ENCODE assay signal across 9 cellular contexts in genomic region chr1:36463404-36463772, GRCh38. TPM values are rescaled to one million over a fixed set of nuclear protein-coding genes. Genes with fewer than 3 reads are reported as not detected.
DNase-seq lines count a peak whose midpoint lies in the region; ATAC-seq and TF ChIP-seq lines count a peak whose summit lies in the region.
"Had no signal": no experiment of that assay in that cellular context is flagged by ENCODE, and none has a peak within 500 bp of the region (broad histone marks: within the 10 kb centered on the region; RNA-seq: fewer than 3 reads in every experiment).

No MANE protein-coding gene starts in this region.

- DNase-seq in activated naive CD4-positive, alpha-beta T cell treated with Interleukin-2 at 50 U/mL for 16 hours: no peak
- DNase-seq in body of pancreas (no peak), lower lobe of right lung (no peak), upper lobe of left lung (no peak), NCI-H345 treated with DMSO at 0.1 percent for 48 hours (lab: John Stamatoyannopoulos, UW; ENCODE audit: unreplicated experiment) (no peak), globus pallidus (ENCODE audit: low spot score) (no peak), posterior vena cava (ENCODE audit: low spot score) (no peak)

- intact Hi-C loops in body of pancreas (cut with DNase I) (no loop called here), lower lobe of right lung (cut with DNase I) (no loop called here), posterior vena cava (cut with DNase I) (no loop called here)

- H3K27ac Mint-ChIP-seq in activated naive CD4-positive, alpha-beta T cell treated with anti-CD3 and anti-CD28 coated beads, Interleukin-2, amount 50 U/mL, for 24 hours: peak overlapping the region; percentile 99

- no peaks in the 10 kb centered on the region for H3K27me3 ChIP-seq in body of pancreas
- H3K27me3 ChIP-seq in lower lobe of right lung (ENCODE audit: low read depth): no peaks in the 10 kb centered on the region
- no peaks in the 10 kb centered on the region for H3K27me3 ChIP-seq in upper lobe of left lung

- peaks cover 21% of the 10 kb centered on the region for H3K4me1 ChIP-seq in body of pancreas
- H3K4me1 ChIP-seq in lower lobe of right lung: peaks cover 31% of the 10 kb centered on the region
- H3K4me1 ChIP-seq in upper lobe of left lung: peaks cover 24 to 44% (median 28%) of the 10 kb centered on the region in 4 donors

- no peaks in the 10 kb centered on the region for H3K9me3 ChIP-seq in body of pancreas
- no peaks in the 10 kb centered on the region for H3K9me3 ChIP-seq in lower lobe of right lung
- H3K9me3 ChIP-seq in upper lobe of left lung: no peaks in the 10 kb centered on the region

- no peak for ATAC-seq in body of pancreas
- peak in 1 of 2 donors; percentile 2 for ATAC-seq in lower lobe of right lung
- no peak for ATAC-seq in upper lobe of left lung (ENCODE audit: low FRiP score in 2 of 2)

- no peak overlapping the region for H3K27ac ChIP-seq in body of pancreas
- H3K27ac ChIP-seq in lower lobe of right lung: peak overlapping the region; percentile 91
- peak overlapping the region; percentile 92 to 95 (median 94) for H3K27ac ChIP-seq in upper lobe of left lung

- TF ChIP-seq CTCF in body of pancreas (IDR thresholded peaks at IDR 0.05) (no peak), lower lobe of right lung (IDR thresholded peaks at IDR 0.05) (no peak), upper lobe of left lung (IDR thresholded peaks at IDR 0.05) (no peak)

- no peaks in the 10 kb centered on the region for H3K27me3 Mint-ChIP-seq in activated naive CD4-positive, alpha-beta T cell treated with anti-CD3 and anti-CD28 coated beads, Interleukin-2, amount 50 U/mL, for 24 hours

- TF ChIP-seq POLR2A in body of pancreas (IDR thresholded peaks at IDR 0.05) (no peak), upper lobe of left lung (IDR thresholded peaks at IDR 0.05) (no peak)

- 13% methylated on average over 5 of the region's 5 CpGs for WGBS in body of pancreas, 2 donors
- 22 to 30% methylated on average over 5 of the region's 5 CpGs for WGBS in upper lobe of left lung, 2 donors

- no peaks in the 10 kb centered on the region for H3K9me3 Mint-ChIP-seq in activated naive CD4-positive, alpha-beta T cell treated with anti-CD3 and anti-CD28 coated beads, Interleukin-2, amount 50 U/mL, for 24 hours

- peaks cover 33% of the 10 kb centered on the region for H3K4me1 Mint-ChIP-seq in activated naive CD4-positive, alpha-beta T cell treated with anti-CD3 and anti-CD28 coated beads, Interleukin-2, amount 50 U/mL, for 24 hours

- TF ChIP-seq EP300 in upper lobe of left lung (IDR thresholded peaks at IDR 0.05): no peak

- H3K4me3 ChIP-seq in body of pancreas: peak overlapping the region; percentile 72 to 77
- H3K4me3 ChIP-seq in lower lobe of right lung: peak overlapping the region; percentile 98
- H3K4me3 ChIP-seq in upper lobe of left lung: peak overlapping the region; percentile 64 to 99 (median 93)

- H3K36me3 Mint-ChIP-seq in activated naive CD4-positive, alpha-beta T cell treated with anti-CD3 and anti-CD28 coated beads, Interleukin-2, amount 50 U/mL, for 24 hours: peaks cover 10% of the 10 kb centered on the region

- H3K36me3 ChIP-seq in body of pancreas (replicated peaks in 1 of 2; ENCODE audit: insufficient read depth in 1 of 2, low read depth in 2 of 2): peaks cover 0 to 9% of the 10 kb centered on the region in 2 donors
- peaks cover 42% of the 10 kb centered on the region for H3K36me3 ChIP-seq in lower lobe of right lung
- H3K36me3 ChIP-seq in upper lobe of left lung: peaks cover 4 to 47% (median 28%) of the 10 kb centered on the region in 4 donors

- peak overlapping the region; percentile 97 for H3K4me3 Mint-ChIP-seq in activated naive CD4-positive, alpha-beta T cell treated with anti-CD3 and anti-CD28 coated beads, Interleukin-2, amount 50 U/mL, for 24 hours

RNA-seq across cellular contexts. Expression of gene MRPS15, which starts 0.8 kb away (rescaled TPM):
- total RNA-seq in body of pancreas (10 to 100 TPM; 24.4 to 31.1 TPM), lower lobe of right lung (59.4 TPM), upper lobe of left lung (10 to 100 TPM; 43.0 to 83.6 (median 66.1) TPM), posterior vena cava (10 to 100 TPM; 46.4 to 48.3 TPM)

RNA-seq across cellular contexts. Expression of gene OSCP1, which starts 13.1 kb away (rescaled TPM):
- total RNA-seq in body of pancreas (1 to 10 TPM; 2.0 to 3.9 TPM), lower lobe of right lung (17.1 TPM), upper lobe of left lung (10 to 100 TPM; 11.8 to 28.2 (median 13.6) TPM), posterior vena cava (1 to 10 TPM; 5.7 to 7.1 TPM)

RNA-seq across cellular contexts. Expression of gene CSF3R, which starts 19.3 kb away (rescaled TPM):
- total RNA-seq in body of pancreas (1 to 10 TPM in 1 of 2 donors, not detected in 1; 5.2 TPM), lower lobe of right lung (214 TPM), upper lobe of left lung (100 to 1,000 TPM; 192 to 851 (median 261) TPM), posterior vena cava (10 to 100 TPM; 19.6 to 33.4 TPM)
- total RNA-seq: activated CD8-positive, alpha-beta memory T cell treated with anti-CD3 and anti-CD28 coated beads for 36 hours had no signal

Comparison
In these comparisons a context has a peak if more than half of its experiments do, and no peak if none do; other contexts are left out.
1. H3K27ac ChIP-seq: peak in lower lobe of right lung (single experiment) and upper lobe of left lung (4 of 4); none in body of pancreas (0 of 4).
2. Peak in every context shown above with its lines, with median percentiles within 50 percentile points of each other: H3K4me3 ChIP-seq.